Comparison of ENCODE assay signal across 8 cellular contexts in genomic region chr1:43979528-43980254, GRCh38. TPM values are rescaled to one million over a fixed set of nuclear protein-coding genes. Genes with fewer than 3 reads are reported as not detected.
DNase-seq lines count a peak whose midpoint lies in the region; ATAC-seq and TF ChIP-seq lines count a peak whose summit lies in the region.

No MANE protein-coding gene starts in this region.

- H3K4me1 ChIP-seq in trophoblast cell (ENCODE audit: control insufficient read depth in 1 of 2, insufficient read depth in 2 of 2, low read length in 2 of 2): peaks cover 13 to 22% of the 10 kb centered on the region in 2 experiments

- H3K4me1 Mint-ChIP-seq in activated T-cell treated with anti-CD3 and anti-CD28 coated beads, Interleukin-2, amount 50 U/mL, for 72 hours (ENCODE audit: low read depth): peaks cover 47% of the 10 kb centered on the region

- peak overlapping the region; percentile 75 for H3K18ac ChIP-seq in trophoblast cell (ENCODE audit: low read length)

- no peaks in the 10 kb centered on the region for H3K9me3 ChIP-seq in trophoblast cell (ENCODE audit: insufficient read depth, low read depth, low read length)

- H2BK120ac ChIP-seq in trophoblast cell (ENCODE audit: insufficient read depth, low read length, poor library complexity): peak overlapping the region; percentile 65

- no peak overlapping the region for H2BK12ac ChIP-seq in trophoblast cell (ENCODE audit: low read length)

- H3K4me3 Mint-ChIP-seq in activated T-cell treated with anti-CD3 and anti-CD28 coated beads, Interleukin-2, amount 50 U/mL, for 72 hours: peak overlapping the region; percentile 88

- TF ChIP-seq POLR2A in NB4 (IDR thresholded peaks at IDR 0.05; ENCODE audit: extremely low read depth, insufficient read length): no peak

- H3K79me2 ChIP-seq in trophoblast cell (ENCODE audit: control insufficient read depth, insufficient read depth, low read length, poor library complexity): peaks cover 16% of the 10 kb centered on the region

- H3K4me2 ChIP-seq in trophoblast cell (ENCODE audit: low read length): peak overlapping the region; percentile 73

- peak overlapping the region; percentile 79 for H4K8ac ChIP-seq in trophoblast cell (ENCODE audit: low read depth, low read length)

- H4K12ac ChIP-seq in trophoblast cell (ENCODE audit: low read depth, low read length): peak overlapping the region; percentile 56

- H3K4ac ChIP-seq in trophoblast cell (ENCODE audit: low read depth, low read length): peak overlapping the region; percentile 41

- H2BK5ac ChIP-seq in trophoblast cell (ENCODE audit: low read depth, low read length, poor library complexity): no peak overlapping the region

- H3K36me3 ChIP-seq in trophoblast cell (ENCODE audit: control insufficient read depth in 1 of 2, insufficient read depth in 2 of 2, low read length in 2 of 2): peaks cover 44 to 46% of the 10 kb centered on the region in 2 experiments

- H3K4me3 ChIP-seq in NB4 (ENCODE audit: low read depth, low read length) (peak overlapping the region; percentile 67), trophoblast cell (ENCODE audit: low read depth, low read length) (peak overlapping the region; percentile 76)

- H3K23ac ChIP-seq in trophoblast cell (ENCODE audit: low read length): no peak overlapping the region

- ATAC-seq in activated T-cell treated with anti-CD3 and anti-CD28 coated beads, Interleukin-2, amount 50 U/mL, for 72 hours (replicated peaks in 1 of 2): peak; percentile 23
- peak; percentile 5 for ATAC-seq in Right ventricle myocardium superior (ENCODE audit: poor library complexity)
- no peak for ATAC-seq in GM21390 (IDR thresholded peaks at IDR 0.05; ENCODE audit: unreplicated experiment)
- ATAC-seq in HG03045 (IDR thresholded peaks at IDR 0.05; ENCODE audit: unreplicated experiment): no peak

- no peaks in the 10 kb centered on the region for H3K9me3 Mint-ChIP-seq in activated T-cell treated with anti-CD3 and anti-CD28 coated beads, Interleukin-2, amount 50 U/mL, for 72 hours

- H3K27me3 ChIP-seq in trophoblast cell (ENCODE audit: insufficient read depth, low read length): no peaks in the 10 kb centered on the region

- peak overlapping the region; percentile 47 for H2AFZ ChIP-seq in trophoblast cell (ENCODE audit: insufficient read depth, low read length, poor library complexity)

- peak; percentile 60 for DNase-seq in NK-92 treated with Interleukin-12 subunit alpha and Interleukin-12 subunit beta, amount 100 ng/mL, for 24 hours (lab: John Stamatoyannopoulos, UW)
- DNase-seq in NK-92 (lab: John Stamatoyannopoulos, UW; ENCODE audit: unreplicated experiment) (no peak), NB4 (ENCODE audit: low read depth) (peak; percentile 69), Right ventricle myocardium superior (peak; percentile 70), trophoblast cell (peak in 1 of 2 donors; percentile 27)
- DNase-seq in activated T-cell treated with anti-CD3 and anti-CD28 coated beads, Interleukin-2, amount 50 U/mL, for 72 hours: peak; percentile 50 to 52

- TF ChIP-seq CTCF in NB4 (IDR thresholded peaks at IDR 0.05; ENCODE audit: low read depth, low read length): no peak

- intact Hi-C loops in Right ventricle myocardium superior (cut with DNase I): no loop called here

- peak overlapping the region; percentile 72 for H3K14ac ChIP-seq in trophoblast cell (ENCODE audit: low read length)

- H3K27me3 Mint-ChIP-seq in activated T-cell treated with anti-CD3 and anti-CD28 coated beads, Interleukin-2, amount 50 U/mL, for 72 hours (ENCODE audit: low read depth): no peaks in the 10 kb centered on the region

- peak overlapping the region; percentile 84 for H4K91ac ChIP-seq in trophoblast cell (ENCODE audit: low read depth, low read length)

- H3K27ac Mint-ChIP-seq in activated T-cell treated with anti-CD3 and anti-CD28 coated beads, Interleukin-2, amount 50 U/mL, for 72 hours: peak overlapping the region; percentile 49

- peaks cover 15 to 25% of the 10 kb centered on the region in 2 donors for H3K36me3 Mint-ChIP-seq in activated T-cell treated with anti-CD3 and anti-CD28 coated beads, Interleukin-2, amount 50 U/mL, for 72 hours (ENCODE audit: insufficient read depth in 2 of 2)

- H3K9ac ChIP-seq in trophoblast cell (ENCODE audit: low read length): peak overlapping the region; percentile 47

- peaks cover 13% of the 10 kb centered on the region for H3K79me1 ChIP-seq in trophoblast cell (ENCODE audit: low read length)

- peak overlapping the region; percentile 36 for H3K27ac ChIP-seq in trophoblast cell (ENCODE audit: low read depth, low read length)

- no CpG with 5 or more reads among the region's 45 CpGs for WGBS in trophoblast cell (ENCODE audit: extremely low coverage, insufficient coverage, insufficient read length)

- peak overlapping the region; percentile 71 for H2AK5ac ChIP-seq in trophoblast cell (ENCODE audit: low read length)

RNA-seq across cellular contexts. Expression of gene B4GALT2, which starts 0.7 kb away (rescaled TPM):
- total RNA-seq in activated T-cell treated with anti-CD3 and anti-CD28 coated beads, Interleukin-2, amount 50 U/mL, for 72 hours: 10 to 100 TPM; 19.5 to 20.4 TPM
- total RNA-seq in Right ventricle myocardium superior: 34.3 TPM
- 32.4 and 35.1 TPM in 2 replicates for polyA plus RNA-seq in trophoblast cell (2013)

RNA-seq across cellular contexts. Expression of gene ATP6V0B, which starts 4.9 kb away (rescaled TPM):
- 10 to 100 TPM; 89.9 to 98.0 TPM for total RNA-seq in activated T-cell treated with anti-CD3 and anti-CD28 coated beads, Interleukin-2, amount 50 U/mL, for 72 hours
- total RNA-seq in Right ventricle myocardium superior: 80.9 TPM
- 71.6 and 76.4 TPM in 2 replicates for polyA plus RNA-seq in trophoblast cell (2013)

RNA-seq across cellular contexts. Expression of gene DPH2, which starts 9.9 kb away (rescaled TPM):
- total RNA-seq in activated T-cell treated with anti-CD3 and anti-CD28 coated beads, Interleukin-2, amount 50 U/mL, for 72 hours: 10 to 100 TPM; 21.4 to 31.0 TPM
- total RNA-seq in Right ventricle myocardium superior: 16.2 TPM
- polyA plus RNA-seq in trophoblast cell (2013): 11.7 and 12.3 TPM in 2 replicates

RNA-seq across cellular contexts. Expression of gene CCDC24, which starts 11.7 kb away (rescaled TPM):
- total RNA-seq in activated T-cell treated with anti-CD3 and anti-CD28 coated beads, Interleukin-2, amount 50 U/mL, for 72 hours: 1 to 10 TPM in 1 of 2 donors, under 1 TPM in 1; 0.99 to 1.4 TPM
- 0.86 TPM for total RNA-seq in Right ventricle myocardium superior
- 2.4 TPM in 2 replicates for polyA plus RNA-seq in trophoblast cell (2013)

RNA-seq across cellular contexts. Expression of gene IPO13, which starts 32.9 kb away (rescaled TPM):
- 10 to 100 TPM; 21.0 to 27.3 TPM for total RNA-seq in activated T-cell treated with anti-CD3 and anti-CD28 coated beads, Interleukin-2, amount 50 U/mL, for 72 hours
- total RNA-seq in Right ventricle myocardium superior: 58.8 TPM
- 11.1 and 11.7 TPM in 2 replicates for polyA plus RNA-seq in trophoblast cell (2013)

Comparison
In these comparisons a context has a peak if more than half of its experiments do, and no peak if none do; other contexts are left out.
1. ATAC-seq: peak in activated T-cell treated with anti-CD3 and anti-CD28 coated beads, Interleukin-2, amount 50 U/mL, for 72 hours (2 of 2) and Right ventricle myocardium superior (single experiment); none in GM21390 (single experiment) and HG03045 (single experiment).